8 cellular contexts compared by ENCODE assay signal in genomic region chr1:10494754-10495474, GRCh38. TPM values are rescaled to one million over a fixed set of nuclear protein-coding genes. Genes with fewer than 3 reads are reported as not detected.
DNase-seq lines count a peak whose midpoint lies in the region; ATAC-seq and TF ChIP-seq lines count a peak whose summit lies in the region.

No MANE protein-coding gene starts in this region.

- TF ChIP-seq CTCF in Panc1 (IDR thresholded peaks at IDR 0.05) (peak; percentile 99), fibroblast of mammary gland (conservative IDR thresholded peaks at IDR 0.05; ENCODE audit: control insufficient read depth, insufficient read depth, low read depth, low read length) (peak; percentile 84), nephron progenitor cell (IDR thresholded peaks at IDR 0.05) (peak; percentile 93)

- no peaks in the 10 kb centered on the region for H3K27me3 ChIP-seq in Panc1 (ENCODE audit: control insufficient read depth, insufficient read depth, low read length)

- ATAC-seq in GM21526 (IDR thresholded peaks at IDR 0.05; ENCODE audit: low FRiP score, unreplicated experiment) = peak; percentile 60
- ATAC-seq in Panc1 = peak; percentile 93
- ATAC-seq in stimulated activated naive CD8-positive, alpha-beta T cell treated with anti-CD3 and anti-CD28 coated beads, Interleukin-15, Interleukin-2, amounts not matched to agents 100 U/mL and 50 U/mL, for 24 hours = peak; percentile 92

- H3K9me3 ChIP-seq in Panc1 (ENCODE audit: control insufficient read depth, insufficient read depth, low read depth, low read length) = no peaks in the 10 kb centered on the region

- H3K9me3 Mint-ChIP-seq in nephron progenitor cell = no peaks in the 10 kb centered on the region

- H3K27me3 Mint-ChIP-seq in nephron progenitor cell (ENCODE audit: low read depth, poor library complexity) = peaks cover 3% of the 10 kb centered on the region

- TF ChIP-seq RAD21 in Ishikawa (IDR thresholded peaks at IDR 0.05; ENCODE audit: low read depth) = peak; percentile 84

- H3K27ac Mint-ChIP-seq in nephron progenitor cell = peak overlapping the region; percentile 42

- H3K27ac ChIP-seq in Panc1 (ENCODE audit: low read length) = peak overlapping the region; percentile 7

- peaks cover 50% of the 10 kb centered on the region for H3K4me1 Mint-ChIP-seq in nephron progenitor cell

- H3K36me3 ChIP-seq in Panc1 (ENCODE audit: control insufficient read depth, insufficient read depth, low read length) = no peaks in the 10 kb centered on the region

- H3K36me3 Mint-ChIP-seq in nephron progenitor cell (ENCODE audit: low read depth) = peaks cover under 1% of the 10 kb centered on the region

- H3K4me3 ChIP-seq in Panc1 (ENCODE audit: low read depth in 2 of 2, low read length in 2 of 2) (peak overlapping the region in 1 of 2 experiments; percentile 40; a peak in 2 of 4 replicates), fibroblast of mammary gland (ENCODE audit: control insufficient read depth, low read depth, low read length) (no peak overlapping the region)

- H3K4me3 Mint-ChIP-seq in nephron progenitor cell = no peak overlapping the region

- in situ Hi-C loops in Panc1 (cut with HindIII; ENCODE audit: low pct_unique_long_range_greater_than_20kb, low sequenced_read_pairs) = no loop called here

- CTCF ChIA-PET in Panc1 (lab: Charles Lee) = interaction anchor here (0.6 to 2.0 kb wide), 7 partner anchors 8 to 559 kb away, joined by 3 to 11 read pairs (median 4); partner anchors contain the start of gene CENPS

- DNase-seq in DMS153 (lab: John Stamatoyannopoulos, UW) (peak; percentile 83), Panc1 (ENCODE audit: low read depth, low spot score) (no peak), fibroblast of mammary gland (ENCODE audit: low read depth) (peak; percentile 52), nephron progenitor cell (peak; percentile 88)
- peak; percentile 91 to 92 for DNase-seq in activated T-cell treated with anti-CD3 and anti-CD28 coated beads, Interleukin-2, amount 50 U/mL, for 48 hours
- peak; percentile 88 for DNase-seq in stimulated activated naive CD8-positive, alpha-beta T cell treated with anti-CD3 and anti-CD28 coated beads, Interleukin-15, Interleukin-2, amounts not matched to agents 100 U/mL and 50 U/mL, for 24 hours

- no TSS peak for BruUV-seq in Panc1 (replicated peaks; lab: Mats Ljungman, UMichigan)

- peaks cover 12% of the 10 kb centered on the region for H3K4me1 ChIP-seq in Panc1 (ENCODE audit: control insufficient read depth, insufficient read depth, low read length)

- intact Hi-C loops in Panc1 (cut with micrococcal nuclease; ENCODE audit: unreplicated experiment) = loop anchor here (2.0 kb wide), 1 partner anchor 66 kb away; no protein-coding TSS in a partner anchor

- TF ChIP-seq EP300 in Ishikawa (IDR thresholded peaks at IDR 0.05; ENCODE audit: borderline replicate concordance) = no peak

- POLR2A ChIA-PET in Panc1 (lab: Charles Lee) = interaction anchor here (0.6 to 1.0 kb wide), 2 partner anchors 65 to 561 kb away, joined by 3 to 6 read pairs; partner anchors contain the start of gene CENPS

TF ChIP-seq in Ishikawa, 13 proteins besides CTCF, POLR2A, EP300 and RAD21:
- TF ChIP-seq EGR1 (IDR thresholded peaks at IDR 0.05) (no peak), TEAD4 (IDR thresholded peaks at IDR 0.05) (0 out of 2 replicates have a peak, but pooled peaks have one; percentile 10)

RNA-seq across cellular contexts. Expression of gene PEX14, which starts 20.2 kb away (rescaled TPM):
- 36.0 TPM for total RNA-seq in Panc1 (2021; ENCODE audit: unreplicated experiment)
- 47.5 TPM for polyA plus RNA-seq in Panc1 (2012; ENCODE audit: insufficient read length)

RNA-seq across cellular contexts. Expression of gene DFFA, which starts 22.6 kb away (rescaled TPM):
- total RNA-seq in Panc1 (2021; ENCODE audit: unreplicated experiment) = 68.1 TPM
- polyA plus RNA-seq in Panc1 (2012; ENCODE audit: insufficient read length) = 53.3 TPM

RNA-seq across cellular contexts. Expression of gene CORT, which starts 45.1 kb away (rescaled TPM):
- total RNA-seq in Panc1 (2021; ENCODE audit: unreplicated experiment) = 0.41 TPM
- not detected for polyA plus RNA-seq in Panc1 (2012; ENCODE audit: insufficient read length)
